ENCODE assay signal across 26 cellular contexts in genomic region chr13:76934671-76935070, GRCh38. TPM values are rescaled to one million over a fixed set of nuclear protein-coding genes. Genes with fewer than 3 reads are reported as not detected.
DNase-seq lines count a peak whose midpoint lies in the region; FAIRE-seq and TF ChIP-seq lines count a peak whose summit lies in the region.
"Had no signal": no experiment of that assay in that cellular context is flagged by ENCODE, and none has a peak within 500 bp of the region (broad histone marks: within the 10 kb centered on the region; RNA-seq: fewer than 3 reads in every experiment).

No MANE protein-coding gene starts in this region.

- no peak for TF ChIP-seq CTCF in dorsolateral prefrontal cortex (IDR thresholded peaks at IDR 0.05 in 54 of 56, conservative IDR thresholded peaks at IDR 0.05 in 2 of 56; ENCODE audit: low read depth in 1 of 56, partially characterized antibody in 56 of 56)

- no peaks in the 10 kb centered on the region for H3K36me3 ChIP-seq in adipocyte (ENCODE audit: control insufficient read depth, insufficient read depth, low read length, severe bottlenecking)
- H3K36me3 ChIP-seq: BLaER1 treated with 17β-estradiol and CSF1 and Interleukin-3, amounts not matched to agents 10 nM and 100 nM had no signal

- H3K4me3 ChIP-seq in adipocyte (ENCODE audit: low read length) = no peak overlapping the region
- no peak overlapping the region for H3K4me3 ChIP-seq in dorsolateral prefrontal cortex
- H3K4me3 ChIP-seq: A549; BLaER1 treated with 17β-estradiol and CSF1 and Interleukin-3, amounts not matched to agents 10 nM and 100 nM had no signal

- peaks cover 26% of the 10 kb centered on the region for H3K4me1 ChIP-seq in adipocyte (ENCODE audit: control insufficient read depth, insufficient read depth, low read length)
- H3K4me1 ChIP-seq: A549 had no signal

- H3K9me3 ChIP-seq in adipocyte (ENCODE audit: control insufficient read depth, low read length) = peaks cover 6% of the 10 kb centered on the region
- H3K9me3 ChIP-seq: A549 had no signal

- H3K27ac ChIP-seq in dorsolateral prefrontal cortex = no peak overlapping the region
- H3K27ac ChIP-seq: A549; BLaER1 treated with 17β-estradiol and CSF1 and Interleukin-3, amounts not matched to agents 10 nM and 100 nM had no signal

- intact Hi-C loops in dorsolateral prefrontal cortex (cut with DNase I) = no loop called here

- H3K27me3 ChIP-seq in adipocyte (replicated peaks; ENCODE audit: control insufficient read depth, insufficient read depth, low read length) = no peaks in the 10 kb centered on the region
- H3K27me3 ChIP-seq in dorsolateral prefrontal cortex = no peaks in the 10 kb centered on the region
- H3K27me3 ChIP-seq: BLaER1 treated with 17β-estradiol and CSF1 and Interleukin-3, amounts not matched to agents 10 nM and 100 nM had no signal

- no peak overlapping the region for H3K9ac ChIP-seq in adipocyte (ENCODE audit: low read length)
- H3K9ac ChIP-seq: BLaER1 treated with 17β-estradiol and CSF1 and Interleukin-3, amounts not matched to agents 10 nM and 100 nM had no signal

- no peak for FAIRE-seq in frontal cortex (lab: Jason Lieb, UNC)
- FAIRE-seq: A549, G401.6, GM19239, H54, HepG2 had no signal

- DNase-seq in AG08395 (ENCODE audit: low spot score) (peak; percentile 7), GM04504 (ENCODE audit: low read depth) (peak; percentile 28), adipocyte (ENCODE audit: low read depth) (peak; percentile 51), fibroblast of peridontal ligament (ENCODE audit: extremely low read depth) (peak; percentile 21), dorsolateral prefrontal cortex (no peak), frontal cortex (ENCODE audit: low spot score in 2 of 2) (no peak), DMS53 (lab: John Stamatoyannopoulos, UW) (no peak), ureter (ENCODE audit: low spot score) (no peak)
- DNase-seq: CD8-positive, alpha-beta memory T cell; DND-41; KG1; NCI-H1417; NCI-H187; NCI-H2107; NCI-H446; NCI-H69; OCI-M1; SHP77 had no signal

RNA-seq across cellular contexts. Expression of gene ACOD1, which starts 13.6 kb away (rescaled TPM):
- total RNA-seq in dorsolateral prefrontal cortex (not detected), frontal cortex (not detected), ureter (not detected)
- total RNA-seq: CD8-positive, alpha-beta memory T cell; HepG2; RPMI7951; T-helper 1 cell treated with Interleukin-12 subunit alpha and Interleukin-12 subunit beta and Interleukin-4 antibody, amounts not matched to agents 30 ng/mL and 1 ng/mL, for 36 hours had no signal

RNA-seq across cellular contexts. Expression of gene KCTD12, which starts 48.5 kb away (rescaled TPM):
- total RNA-seq in dorsolateral prefrontal cortex = 10 to 100 TPM; 17.8 to 89.0 (median 40.6) TPM
- total RNA-seq in frontal cortex = 124 TPM
- 56.0 TPM for total RNA-seq in ureter
- total RNA-seq: HepG2 had no signal

RNA-seq across cellular contexts. Expression of gene CLN5, which starts 57.2 kb away (rescaled TPM):
- total RNA-seq in dorsolateral prefrontal cortex (10 to 100 TPM; 15.1 to 34.3 (median 21.5) TPM), frontal cortex (24.1 TPM), ureter (43.8 TPM)

Comparison
In these comparisons a context has a peak if more than half of its experiments do, and no peak if none do; other contexts are left out.
1. DNase-seq: peak in AG08395 (single experiment), GM04504 (single experiment), adipocyte (single experiment) and fibroblast of peridontal ligament (single experiment); none in dorsolateral prefrontal cortex (0 of 10), frontal cortex (0 of 2), DMS53 (single experiment) and ureter (single experiment).